ENCODE assay signal across 8 cellular contexts in genomic region chr5:41270423-41271251, GRCh38. TPM values are rescaled to one million over a fixed set of nuclear protein-coding genes. Genes with fewer than 3 reads are reported as not detected.
DNase-seq lines count a peak whose midpoint lies in the region; ATAC-seq, FAIRE-seq and TF ChIP-seq lines count a peak whose summit lies in the region.

No MANE protein-coding gene starts in this region.

- DNase-seq in A172 (ENCODE audit: low spot score) = peak; percentile 75
- DNase-seq in GM12891 (ENCODE audit: insufficient read length, low spot score) = no peak
- DNase-seq in NCI-H146 treated with DMSO at 0.1 percent for 48 hours (lab: John Stamatoyannopoulos, UW; ENCODE audit: unreplicated experiment) = peak; percentile 1
- DNase-seq in astrocyte of the spinal cord (ENCODE audit: low read depth, low spot score) = peak; percentile 70
- peak; percentile 7 for DNase-seq in iPS DF 6.9 (ENCODE audit: low read depth, low spot score)
- DNase-seq in superior temporal gyrus (ENCODE audit: extremely low spot score) = peak; percentile 86
- no peak for DNase-seq in KG1 (lab: John Stamatoyannopoulos, UW)

- no peaks in the 10 kb centered on the region for H3K36me3 ChIP-seq in iPS DF 6.9 (ENCODE audit: control insufficient read depth, insufficient read depth, low read length)

- no peaks in the 10 kb centered on the region for H3K27me3 ChIP-seq in iPS DF 6.9 (ENCODE audit: control insufficient read depth, insufficient read depth, low read length)

- no CpG with 5 or more reads among the region's 2 CpGs for WGBS in iPS DF 6.9 (ENCODE audit: insufficient coverage, insufficient read length)

- in situ Hi-C loops in astrocyte of the spinal cord (cut with HindIII; ENCODE audit: low sequenced_read_pairs) = loop anchor here (25.0 kb wide), 1 partner anchor 542 kb away; no protein-coding TSS in a partner anchor

- peak; percentile 82 for TF ChIP-seq CTCF in astrocyte of the spinal cord (IDR thresholded peaks at IDR 0.05; ENCODE audit: low read depth, low read length)

- peak; percentile 78 for FAIRE-seq in GM12891 (lab: Jason Lieb, UNC)

- ATAC-seq in HG02678 (IDR thresholded peaks at IDR 0.05; ENCODE audit: unreplicated experiment) = peak; percentile 85

- no peaks in the 10 kb centered on the region for H3K4me1 ChIP-seq in iPS DF 6.9 (ENCODE audit: control insufficient read depth, insufficient read depth, low read length)

- no peaks in the 10 kb centered on the region for H3K9me3 ChIP-seq in iPS DF 6.9 (ENCODE audit: control insufficient read depth, insufficient read depth, low read length)

- H3K4me3 ChIP-seq in astrocyte of the spinal cord (ENCODE audit: low read depth, low read length) (no peak overlapping the region), iPS DF 6.9 (ENCODE audit: low read length) (no peak overlapping the region)

- H3K27ac ChIP-seq in iPS DF 6.9 (ENCODE audit: low read length) = no peak overlapping the region

- no peak for TF ChIP-seq POLR2A in GM12891 (IDR thresholded peaks at IDR 0.05; ENCODE audit: low read depth, low read length)

TF ChIP-seq in GM12891, 5 proteins besides CTCF, POLR2A, EP300 and RAD21:
- TF ChIP-seq SPI1 (IDR thresholded peaks at IDR 0.05; ENCODE audit: low read depth, low read length) (no peak), TAF1 (IDR thresholded peaks at IDR 0.05; ENCODE audit: low read depth, low read length) (no peak), PAX5 (IDR thresholded peaks at IDR 0.05; ENCODE audit: insufficient read depth, low read length, severe bottlenecking) (no peak), POU2F2 (IDR thresholded peaks at IDR 0.05; ENCODE audit: low read depth, low read length) (no peak), POLR2AphosphoS5 (IDR thresholded peaks at IDR 0.05; ENCODE audit: low read depth, low read length) (no peak)
TF ChIP-seq in GM12891: peak in this region for 0.

RNA-seq across cellular contexts. Expression of gene C6, which starts 57.3 kb away (rescaled TPM):
- total RNA-seq in A172 (2014; rRNA removed; shearing (Covaris generic)) = not detected in 2 replicates
- not detected for polyA plus RNA-seq in GM12891 (2012; ENCODE audit: low read depth, missing spikeins)

Comparison
In these comparisons a context has a peak if more than half of its experiments do, and no peak if none do; other contexts are left out.
1. DNase-seq: peak in A172 (single experiment), NCI-H146 treated with DMSO at 0.1 percent for 48 hours (single experiment), astrocyte of the spinal cord (single experiment), iPS DF 6.9 (single experiment) and superior temporal gyrus (single experiment); none in GM12891 (single experiment) and KG1 (single experiment).